Comparison of ENCODE assay signal across 13 cellular contexts in genomic region chr17:59355030-59355694, GRCh38. TPM values are rescaled to one million over a fixed set of nuclear protein-coding genes. Genes with fewer than 3 reads are reported as not detected.
DNase-seq lines count a peak whose midpoint lies in the region; ATAC-seq and TF ChIP-seq lines count a peak whose summit lies in the region.
"Had no signal": no experiment of that assay in that cellular context is flagged by ENCODE, and none has a peak within 500 bp of the region (broad histone marks: within the 10 kb centered on the region; RNA-seq: fewer than 3 reads in every experiment).

No MANE protein-coding gene starts in this region.

- H3K9me3 Mint-ChIP-seq in MCF 10A (ENCODE audit: unreplicated experiment), result no peaks in the 10 kb centered on the region
- peaks cover 0 to 6% (median 0%) of the 10 kb centered on the region in 9 donors for H3K9me3 Mint-ChIP-seq in naive thymus-derived CD8-positive, alpha-beta T cell

- no peaks in the 10 kb centered on the region for H3K79me2 ChIP-seq in mammary epithelial cell (ENCODE audit: insufficient read depth, low read length)

- dilution Hi-C loops in mammary epithelial cell (cut with HindIII; ENCODE audit: low sequenced_read_pairs), result loop anchor here (5.0 kb wide), 1 partner anchor 77 kb away; no protein-coding TSS in a partner anchor

- CTCF ChIA-PET in mammary epithelial cell (lab: Charles Lee; ENCODE audit: low non-redundant PET) (no interaction called here), MCF 10A (lab: Yijun Ruan, JAX) (interaction anchor here (0.6 to 0.7 kb wide), 3 partner anchors 268 to 1847 kb away, joined by 3 to 4 read pairs (median 3); no protein-coding TSS in a partner anchor)

- in situ Hi-C loops in mammary epithelial cell (cut with MboI; ENCODE audit: low sequenced_read_pairs in 2 of 2), result no loop called here

- TF ChIP-seq CTCF in mammary epithelial cell (conservative IDR thresholded peaks at IDR 0.05 in 1 of 2, IDR thresholded peaks at IDR 0.05 in 1 of 2; ENCODE audit: extremely low read depth in 1 of 2, insufficient read depth in 1 of 2, low read depth in 1 of 2, low read length in 2 of 2) (no peak), MCF 10A (IDR thresholded peaks at IDR 0.05; ENCODE audit: unreplicated experiment) (no peak), vagina (IDR thresholded peaks at IDR 0.05) (no peak)

- H3K4me1 Mint-ChIP-seq in MCF 10A (ENCODE audit: insufficient read depth, unreplicated experiment), result peaks cover 18% of the 10 kb centered on the region
- H3K4me1 Mint-ChIP-seq in naive thymus-derived CD8-positive, alpha-beta T cell, result peaks cover 49 to 99% (median 93%) of the 10 kb centered on the region in 4 donors

- no peak overlapping the region for H3K4me3 Mint-ChIP-seq in MCF 10A (ENCODE audit: unreplicated experiment)
- H3K4me3 Mint-ChIP-seq in naive thymus-derived CD8-positive, alpha-beta T cell, result peak overlapping the region in 5 of 10 donors; percentile 1 to 29 (median 11)

- DNase-seq in mammary epithelial cell (peak; percentile 37), MCF 10A (ENCODE audit: unreplicated experiment) (no peak), caudate nucleus (lab: John Stamatoyannopoulos, UW) (peak in 1 of 61 donors; percentile 56), vagina (ENCODE audit: extremely low spot score in 2 of 2) (no peak), NCI-H774 (lab: John Stamatoyannopoulos, UW) (no peak), NCI-H69 (lab: John Stamatoyannopoulos, UW) (no peak)
- no peak for DNase-seq in naive thymus-derived CD8-positive, alpha-beta T cell
- DNase-seq in stimulated activated CD4-positive, alpha-beta T cell treated with anti-CD3 and anti-CD28 coated beads, Interleukin-4, amount 100 ng/mL, for 4 hours, result no peak
- DNase-seq: esophagus squamous epithelium, IMR-90, NCI-H1417 treated with DMSO at 0.1 percent for 48 hours, NCI-H82 had no signal

- no peaks in the 10 kb centered on the region for H4K20me1 ChIP-seq in mammary epithelial cell (ENCODE audit: insufficient read depth, low read length)

- POLR2A ChIA-PET in MCF 10A (lab: Yijun Ruan, JAX), result interaction anchor here (0.7 kb wide), 1 partner anchor 79 kb away, joined by 3 read pairs; no protein-coding TSS in a partner anchor
- POLR2A ChIA-PET in naive thymus-derived CD8-positive, alpha-beta T cell (lab: Charles Lee), result interaction anchor here (1.1 to 7.4 kb wide), 5 partner anchors 10 to 40 kb away, joined by 3 to 60 read pairs (median 5); partner anchors contain the start of gene YPEL2

- H3K36me3 ChIP-seq in mammary epithelial cell (ENCODE audit: insufficient read depth, low read length) (no peaks in the 10 kb centered on the region), vagina (peaks cover 0 to 5% of the 10 kb centered on the region in 2 donors)
- H3K36me3 ChIP-seq: SJSA1 had no signal

- H3K36me3 Mint-ChIP-seq in MCF 10A (ENCODE audit: insufficient read depth, unreplicated experiment), result no peaks in the 10 kb centered on the region
- H3K36me3 Mint-ChIP-seq in naive thymus-derived CD8-positive, alpha-beta T cell, result peaks cover 7 to 49% (median 29%) of the 10 kb centered on the region in 3 donors

- no peak overlapping the region for H3K9ac ChIP-seq in mammary epithelial cell (ENCODE audit: insufficient read depth, low read length)

- H3K27me3 Mint-ChIP-seq in MCF 10A (ENCODE audit: insufficient read depth, unreplicated experiment), result no peaks in the 10 kb centered on the region
- H3K27me3 Mint-ChIP-seq in naive thymus-derived CD8-positive, alpha-beta T cell, result no peaks in the 10 kb centered on the region

- WGBS in mammary epithelial cell (ENCODE audit: low coverage, missing lambda C conversion rate), result 82% methylated on average over 4 of the region's 4 CpGs

- no peak overlapping the region for H2AFZ ChIP-seq in mammary epithelial cell (ENCODE audit: low read depth, low read length)

- BruUV-seq in mammary epithelial cell (replicated peaks; lab: Mats Ljungman, UMichigan) (no TSS peak), MCF 10A (replicated peaks; lab: Mats Ljungman, UMichigan) (no TSS peak)

- H3K4me3 ChIP-seq in mammary epithelial cell (replicated peaks in 1 of 3; ENCODE audit: insufficient read depth in 1 of 3, low read depth in 2 of 3, low read length in 3 of 3) (no peak overlapping the region), vagina (no peak overlapping the region)
- H3K4me3 ChIP-seq: esophagus squamous epithelium, SJSA1 had no signal

- H3K27ac ChIP-seq in mammary epithelial cell (ENCODE audit: insufficient read depth, low read depth, low read length), result no peak overlapping the region
- H3K27ac ChIP-seq in caudate nucleus (ENCODE audit: low read depth, low read length), result peak overlapping the region; percentile 63
- peak overlapping the region; percentile 21 for H3K27ac ChIP-seq in vagina
- H3K27ac ChIP-seq: SJSA1 had no signal

- intact Hi-C loops in mammary epithelial cell (cut with micrococcal nuclease) (no loop called here), MCF 10A (cut with micrococcal nuclease) (no loop called here), vagina (cut with DNase I) (no loop called here)

- H3K4me1 ChIP-seq in mammary epithelial cell (ENCODE audit: insufficient read depth, low read length) (peaks cover 12% of the 10 kb centered on the region), vagina (peaks cover 40% of the 10 kb centered on the region)

- H3K4me2 ChIP-seq in mammary epithelial cell (ENCODE audit: insufficient read depth, low read depth, low read length), result no peak overlapping the region

- H3K27me3 ChIP-seq in mammary epithelial cell (ENCODE audit: insufficient read depth, low read length) (no peaks in the 10 kb centered on the region), vagina (no peaks in the 10 kb centered on the region)
- H3K27me3 ChIP-seq: esophagus squamous epithelium, SJSA1 had no signal

- no peak for ATAC-seq in naive thymus-derived CD8-positive, alpha-beta T cell

- H3K27ac Mint-ChIP-seq in MCF 10A (ENCODE audit: low read depth, unreplicated experiment), result no peak overlapping the region
- H3K27ac Mint-ChIP-seq in naive thymus-derived CD8-positive, alpha-beta T cell, result peak overlapping the region; percentile 41 to 93 (median 74)

- no peak for TF ChIP-seq POLR2A in vagina (IDR thresholded peaks at IDR 0.05)

- H3K9me3 ChIP-seq in mammary epithelial cell (replicated peaks; ENCODE audit: insufficient read depth, low read length), result no peaks in the 10 kb centered on the region
- H3K9me3 ChIP-seq in vagina, result no peaks in the 10 kb centered on the region
- H3K9me3 ChIP-seq: esophagus squamous epithelium, SJSA1 had no signal

RNA-seq across cellular contexts. Expression of gene YPEL2, which starts 23.7 kb away (rescaled TPM):
- total RNA-seq in mammary epithelial cell (1 to 10 TPM; 2.2 to 6.8 TPM), MCF 10A (2022) (1.9 and 2.1 TPM in 2 replicates), vagina (16.7 TPM)
- 1.7 TPM for polyA plus RNA-seq in mammary epithelial cell
- not detected for polyA minus RNA-seq in mammary epithelial cell
- total RNA-seq in naive thymus-derived CD8-positive, alpha-beta T cell, result 10 to 100 TPM; 73.5 to 75.0 TPM
- polyA plus RNA-seq in naive thymus-derived CD8-positive, alpha-beta T cell, result 10 to 100 TPM; 22.0 to 28.7 (median 25.2) TPM
